ENCODE assay signal across 19 cellular contexts in the genomic region with DNA sequence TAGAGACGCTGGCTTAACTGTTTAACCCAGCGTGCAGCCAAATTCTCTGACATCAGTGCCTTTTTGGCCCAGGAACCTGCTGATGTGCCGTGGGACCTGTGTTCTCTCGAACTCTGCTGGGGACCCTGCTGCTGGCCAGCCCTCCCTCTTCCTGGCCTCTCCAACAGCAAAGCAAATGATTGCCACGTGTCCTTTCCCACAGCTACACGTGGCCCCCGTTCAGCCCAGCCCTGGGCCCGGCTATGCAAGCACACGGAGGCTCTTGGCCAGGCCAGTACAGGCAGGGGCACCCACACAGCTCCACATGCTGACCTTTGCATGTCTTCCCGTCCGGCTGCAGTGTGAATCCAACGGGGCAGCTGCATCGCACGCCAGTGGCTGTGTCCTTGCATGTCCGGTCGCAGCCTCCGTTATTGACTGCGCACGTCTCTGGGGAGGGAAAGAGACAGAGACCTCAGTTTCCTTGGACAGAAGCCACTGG. TPM values are rescaled to one million over a fixed set of nuclear protein-coding genes. Genes with fewer than 3 reads are reported as not detected.
A peak's percentile ranks its signal among the peaks of the same experiment; 100 is the strongest.
DNase-seq lines count a peak whose midpoint lies in the region; ATAC-seq, FAIRE-seq and TF ChIP-seq lines count a peak whose summit lies in the region.
"Had no signal": no experiment of that assay in that cellular context is flagged by ENCODE, and none has a peak within 500 bp of the region (broad histone marks: within the 10 kb centered on the region; RNA-seq: fewer than 3 reads in every experiment).

No MANE protein-coding gene starts in this region.

- FAIRE-seq in D721Med (lab: Jason Lieb, UNC): no peak
- FAIRE-seq: A204.1 had no signal

- peaks cover 10 to 61% (median 40%) of the 10 kb centered on the region in 10 experiments for H3K4me1 ChIP-seq in BLaER1 treated with 17β-estradiol and CSF1 and Interleukin-3, amounts not matched to agents 10 nM and 100 nM
- H3K4me1 ChIP-seq in heart right ventricle (peaks cover 0 to 47% (median 30%) of the 10 kb centered on the region in 9 donors), liver (ENCODE audit: control insufficient read depth in 4 of 4, insufficient read depth in 4 of 4, low read length in 3 of 4) (peaks cover 18 to 62% (median 40%) of the 10 kb centered on the region in 4 donors), gastrocnemius medialis (peaks cover 0 to 10% of the 10 kb centered on the region in 2 donors)

- TF ChIP-seq RAD21 in liver (IDR thresholded peaks at IDR 0.05): no peak

- no peaks in the 10 kb centered on the region for H3K27me3 ChIP-seq in BLaER1 treated with 17β-estradiol and CSF1 and Interleukin-3, amounts not matched to agents 10 nM and 100 nM
- H3K27me3 ChIP-seq in heart right ventricle (peaks cover 0 to 10% (median 0%) of the 10 kb centered on the region in 7 donors), liver (ENCODE audit: control insufficient read depth in 4 of 4, insufficient read depth in 4 of 4, low read length in 3 of 4) (no peaks in the 10 kb centered on the region), gastrocnemius medialis (peaks cover 0 to 4% (median 0%) of the 10 kb centered on the region in 3 donors)
- H3K27me3 ChIP-seq: MG63 had no signal

- H3K27ac ChIP-seq in BLaER1 treated with 17β-estradiol and CSF1 and Interleukin-3, amounts not matched to agents 10 nM and 100 nM: no peak overlapping the region
- H3K27ac ChIP-seq in heart right ventricle (no peak overlapping the region), liver (ENCODE audit: low read depth in 1 of 2, low read length in 2 of 2) (peak overlapping the region; percentile 94 to 96), gastrocnemius medialis (no peak overlapping the region)

- DNase-seq in heart right ventricle: peak in 1 of 2 donors; percentile 33
- no peak for DNase-seq in gastrocnemius medialis
- DNase-seq in superior temporal gyrus (ENCODE audit: extremely low spot score): no peak
- no peak for DNase-seq in SKM-1 treated with dmso at 0.1 percent for 144 hours (lab: John Stamatoyannopoulos, UW; ENCODE audit: unreplicated experiment)
- DNase-seq in D721Med (ENCODE audit: insufficient read length, low spot score): no peak
- DNase-seq: EL, GF-D8, GOT3, HCEC 1CT, Kasumi-1, MG63, NCI-H1417, NCI-H1694 treated with DMSO at 0.1 percent for 48 hours, NCI-H2081 treated with DMSO at 0.1 percent for 48 hours, NCI-H526, SHP77 had no signal

- TF ChIP-seq CTCF in heart right ventricle (IDR thresholded peaks at IDR 0.05) (no peak), liver (IDR thresholded peaks at IDR 0.05; ENCODE audit: low read depth, low read length, missing input control) (no peak), gastrocnemius medialis (IDR thresholded peaks at IDR 0.05 in 4 of 5, conservative IDR thresholded peaks at IDR 0.05 in 1 of 5) (no peak), D721Med (IDR thresholded peaks at IDR 0.05; ENCODE audit: insufficient read depth, missing control alignments) (no peak)

- no peak for TF ChIP-seq POLR2A in gastrocnemius medialis (IDR thresholded peaks at IDR 0.05)

- WGBS in heart right ventricle, 2 donors: 51 to 58% methylated on average over 19 of the region's 19 CpGs
- WGBS in liver: 31% methylated on average over 19 of the region's 19 CpGs

- H3K4me3 ChIP-seq in BLaER1 treated with 17β-estradiol and CSF1 and Interleukin-3, amounts not matched to agents 10 nM and 100 nM: no peak overlapping the region
- H3K4me3 ChIP-seq in heart right ventricle: no peak overlapping the region
- H3K4me3 ChIP-seq in liver (ENCODE audit: low read depth in 1 of 3, low read length in 3 of 3): no peak overlapping the region
- no peak overlapping the region for H3K4me3 ChIP-seq in gastrocnemius medialis
- H3K4me3 ChIP-seq: MG63 had no signal

- in situ Hi-C loops in gastrocnemius medialis (cut with MboI; ENCODE audit: low sequenced_read_pairs in 4 of 4): no loop called here

- peak overlapping the region in 7 of 11 experiments; percentile 58 to 95 (median 85); a peak in 12 of 22 replicates for H3K4me2 ChIP-seq in BLaER1 treated with 17β-estradiol and CSF1 and Interleukin-3, amounts not matched to agents 10 nM and 100 nM

- ATAC-seq in heart right ventricle (peak in 7 of 8 donors; percentile 17 to 34 (median 29)), gastrocnemius medialis (peak; percentile 33 to 47)

- H3K9me3 ChIP-seq in BLaER1 treated with 17β-estradiol and CSF1 and Interleukin-3, amounts not matched to agents 10 nM and 100 nM (replicated peaks in 1 of 11): no peaks in the 10 kb centered on the region
- H3K9me3 ChIP-seq in heart right ventricle (no peaks in the 10 kb centered on the region), liver (ENCODE audit: control insufficient read depth in 4 of 4, low read length in 3 of 4) (no peaks in the 10 kb centered on the region), gastrocnemius medialis (no peaks in the 10 kb centered on the region)
- H3K9me3 ChIP-seq: MG63 had no signal

- intact Hi-C loops in heart right ventricle (cut with DNase I) (loop anchor here in 2 of 10 donors (5.0 to 10.0 kb wide), 2 partner anchors 34 to 106 kb away; partner anchors contain the start of gene SCUBE1 (in 1 of the 2)), gastrocnemius medialis (cut with DNase I; ENCODE audit: low total_unique reads) (no loop called here)

- no peaks in the 10 kb centered on the region for H3K36me3 ChIP-seq in BLaER1 treated with 17β-estradiol and CSF1 and Interleukin-3, amounts not matched to agents 10 nM and 100 nM
- H3K36me3 ChIP-seq in heart right ventricle: no peaks in the 10 kb centered on the region
- no peaks in the 10 kb centered on the region for H3K36me3 ChIP-seq in liver (ENCODE audit: control insufficient read depth in 4 of 4, insufficient read depth in 3 of 4, low read depth in 1 of 4, low read length in 3 of 4)
- H3K36me3 ChIP-seq in gastrocnemius medialis: no peaks in the 10 kb centered on the region
- H3K36me3 ChIP-seq: MG63 had no signal

- peaks cover 0 to 29% (median 0%) of the 10 kb centered on the region in 11 experiments; a peak in 3 of 22 replicates for H4K20me1 ChIP-seq in BLaER1 treated with 17β-estradiol and CSF1 and Interleukin-3, amounts not matched to agents 10 nM and 100 nM

- H3K9ac ChIP-seq in BLaER1 treated with 17β-estradiol and CSF1 and Interleukin-3, amounts not matched to agents 10 nM and 100 nM: no peak overlapping the region
- H3K9ac ChIP-seq in liver (ENCODE audit: low read depth in 1 of 2, low read length in 2 of 2): peak overlapping the region in 1 of 2 donors; percentile 78

TF ChIP-seq in liver, 16 proteins besides CTCF, POLR2A, EP300 and RAD21 (continues in another document):
- TF ChIP-seq, protein P1, sequence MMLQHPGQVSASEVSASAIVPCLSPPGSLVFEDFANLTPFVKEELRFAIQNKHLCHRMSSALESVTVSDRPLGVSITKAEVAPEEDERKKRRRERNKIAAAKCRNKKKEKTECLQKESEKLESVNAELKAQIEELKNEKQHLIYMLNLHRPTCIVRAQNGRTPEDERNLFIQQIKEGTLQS (IDR thresholded peaks at IDR 0.05): peak; percentile 60
- TF ChIP-seq FOXA2 (IDR thresholded peaks at IDR 0.05): peak; percentile 58
- TF ChIP-seq, protein P2, sequence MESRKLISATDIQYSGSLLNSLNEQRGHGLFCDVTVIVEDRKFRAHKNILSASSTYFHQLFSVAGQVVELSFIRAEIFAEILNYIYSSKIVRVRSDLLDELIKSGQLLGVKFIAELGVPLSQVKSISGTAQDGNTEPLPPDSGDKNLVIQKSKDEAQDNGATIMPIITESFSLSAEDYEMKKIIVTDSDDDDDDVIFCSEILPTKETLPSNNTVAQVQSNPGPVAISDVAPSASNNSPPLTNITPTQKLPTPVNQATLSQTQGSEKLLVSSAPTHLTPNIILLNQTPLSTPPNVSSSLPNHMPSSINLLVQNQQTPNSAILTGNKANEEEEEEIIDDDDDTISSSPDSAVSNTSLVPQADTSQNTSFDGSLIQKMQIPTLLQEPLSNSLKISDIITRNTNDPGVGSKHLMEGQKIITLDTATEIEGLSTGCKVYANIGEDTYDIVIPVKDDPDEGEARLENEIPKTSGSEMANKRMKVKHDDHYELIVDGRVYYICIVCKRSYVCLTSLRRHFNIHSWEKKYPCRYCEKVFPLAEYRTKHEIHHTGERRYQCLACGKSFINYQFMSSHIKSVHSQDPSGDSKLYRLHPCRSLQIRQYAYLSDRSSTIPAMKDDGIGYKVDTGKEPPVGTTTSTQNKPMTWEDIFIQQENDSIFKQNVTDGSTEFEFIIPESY (IDR thresholded peaks at IDR 0.05): no peak
- TF ChIP-seq, protein P3, sequence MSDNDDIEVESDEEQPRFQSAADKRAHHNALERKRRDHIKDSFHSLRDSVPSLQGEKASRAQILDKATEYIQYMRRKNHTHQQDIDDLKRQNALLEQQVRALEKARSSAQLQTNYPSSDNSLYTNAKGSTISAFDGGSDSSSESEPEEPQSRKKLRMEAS (IDR thresholded peaks at IDR 0.05): peak; percentile 99
- TF ChIP-seq JUND (IDR thresholded peaks at IDR 0.05): peak in 1 of 2 donors; percentile 54
- TF ChIP-seq SP1 (IDR thresholded peaks at IDR 0.05): peak; percentile 81
- TF ChIP-seq FOXA1 (IDR thresholded peaks at IDR 0.05): peak; percentile 78
- TF ChIP-seq HNF4A (conservative IDR thresholded peaks at IDR 0.05): peak; percentile 53 to 92
- TF ChIP-seq NR2F2 (IDR thresholded peaks at IDR 0.05): peak; percentile 86
- TF ChIP-seq RXRA (IDR thresholded peaks at IDR 0.05): peak; percentile 85 to 99
- peak in 1 of 2 donors; percentile 38 for TF ChIP-seq GABPA (IDR thresholded peaks at IDR 0.05 in 1 of 2, conservative IDR thresholded peaks at IDR 0.05 in 1 of 2)
- TF ChIP-seq HNF4G (IDR thresholded peaks at IDR 0.05): no peak
- TF ChIP-seq TAF1 (conservative IDR thresholded peaks at IDR 0.05): no peak
- TF ChIP-seq YY1 (IDR thresholded peaks at IDR 0.05): peak; percentile 83

RNA-seq across cellular contexts. Expression of gene TTLL12, which starts 51.6 kb away (rescaled TPM):
- total RNA-seq in heart right ventricle: 10 to 100 TPM in 4 of 10 donors, 1 to 10 TPM in 6; 8.0 to 18.9 (median 9.6) TPM
- 10 to 100 TPM in 1 of 2 donors, 1 to 10 TPM in 1; 8.1 to 16.7 TPM for polyA plus RNA-seq in heart right ventricle
- total RNA-seq in liver: 10 to 100 TPM; 19.6 to 43.9 TPM
- polyA plus RNA-seq in liver: 10 to 100 TPM; 13.7 to 21.4 TPM
- total RNA-seq in gastrocnemius medialis: 10 to 100 TPM; 13.7 to 41.8 (median 19.6) TPM

Comparison
In these comparisons a context has a peak if more than half of its experiments do, and no peak if none do; other contexts are left out.
1. H3K27ac ChIP-seq: peak in liver (2 of 2); none in BLaER1 treated with 17β-estradiol and CSF1 and Interleukin-3, amounts not matched to agents 10 nM and 100 nM (0 of 11), heart right ventricle (0 of 10) and gastrocnemius medialis (0 of 4).